1 cellular context compared by ENCODE assay signal in genomic region chr2:231717281-231718180, GRCh38.
TF ChIP-seq lines count a peak whose summit lies in the region.

No MANE protein-coding gene starts in this region.

TF ChIP-seq in K562, 482 proteins besides CTCF, POLR2A, EP300 and RAD21 (continued from another document):
- no peak for TF ChIP-seq NFE2L1 (tag; IDR thresholded peaks at IDR 0.05; ENCODE audit: borderline replicate concordance, low read depth)
- TF ChIP-seq RBM25 (IDR thresholded peaks at IDR 0.05; ENCODE audit: low read depth, low read length, severe bottlenecking): peak; percentile 41
- TF ChIP-seq RAD51 (IDR thresholded peaks at IDR 0.05; ENCODE audit: borderline replicate concordance, low read depth): peak; percentile 82
- TF ChIP-seq CC2D1A (IDR thresholded peaks at IDR 0.05): no peak
- peak; percentile 86 for TF ChIP-seq NFYB (IDR thresholded peaks at IDR 0.05; ENCODE audit: extremely low read depth, insufficient read length)
- TF ChIP-seq CBFA2T2 (conservative IDR thresholded peaks at IDR 0.05): 0 out of 2 replicates have a peak, but pooled peaks have one; percentile 13
- TF ChIP-seq, protein P1, sequence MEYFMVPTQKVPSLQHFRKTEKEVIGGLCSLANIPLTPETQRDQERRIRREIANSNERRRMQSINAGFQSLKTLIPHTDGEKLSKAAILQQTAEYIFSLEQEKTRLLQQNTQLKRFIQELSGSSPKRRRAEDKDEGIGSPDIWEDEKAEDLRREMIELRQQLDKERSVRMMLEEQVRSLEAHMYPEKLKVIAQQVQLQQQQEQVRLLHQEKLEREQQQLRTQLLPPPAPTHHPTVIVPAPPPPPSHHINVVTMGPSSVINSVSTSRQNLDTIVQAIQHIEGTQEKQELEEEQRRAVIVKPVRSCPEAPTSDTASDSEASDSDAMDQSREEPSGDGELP (CRISPR knock-in tag; IDR thresholded peaks at IDR 0.05; ENCODE audit: borderline replicate concordance): no peak
- no peak for TF ChIP-seq DDX20 (tag; IDR thresholded peaks at IDR 0.05; ENCODE audit: low read depth)
- TF ChIP-seq USF1 (CRISPR knock-in tag; IDR thresholded peaks at IDR 0.05): peak; percentile 90
- TF ChIP-seq LARP7 (IDR thresholded peaks at IDR 0.05): no peak
- no peak for TF ChIP-seq SMARCA5 (IDR thresholded peaks at IDR 0.05)
- no peak for TF ChIP-seq ZFX (CRISPR knock-in tag; IDR thresholded peaks at IDR 0.05)
- no peak for TF ChIP-seq CREB3 (tag; conservative IDR thresholded peaks at IDR 0.05; ENCODE audit: low read depth)
- TF ChIP-seq ZNF436 (CRISPR knock-in tag; IDR thresholded peaks at IDR 0.05): no peak
- TF ChIP-seq, protein P2, sequence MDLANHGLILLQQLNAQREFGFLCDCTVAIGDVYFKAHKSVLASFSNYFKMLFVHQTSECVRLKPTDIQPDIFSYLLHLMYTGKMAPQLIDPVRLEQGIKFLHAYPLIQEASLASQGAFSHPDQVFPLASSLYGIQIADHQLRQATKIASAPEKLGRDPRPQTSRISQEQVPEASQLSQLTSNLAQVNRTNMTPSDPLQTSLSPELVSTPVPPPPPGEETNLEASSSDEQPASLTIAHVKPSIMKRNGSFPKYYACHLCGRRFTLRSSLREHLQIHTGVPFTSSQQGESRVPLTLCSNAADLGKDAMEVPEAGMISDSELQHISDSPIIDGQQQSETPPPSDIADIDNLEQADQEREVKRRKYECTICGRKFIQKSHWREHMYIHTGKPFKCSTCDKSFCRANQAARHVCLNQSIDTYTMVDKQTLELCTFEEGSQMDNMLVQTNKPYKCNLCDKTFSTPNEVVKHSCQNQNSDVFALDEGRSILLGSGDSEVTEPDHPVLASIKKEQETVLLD (IDR thresholded peaks at IDR 0.05): no peak
- no peak for TF ChIP-seq NCOA2 (IDR thresholded peaks at IDR 0.05; ENCODE audit: partially characterized antibody in 2 of 2)
- TF ChIP-seq, protein P3, sequence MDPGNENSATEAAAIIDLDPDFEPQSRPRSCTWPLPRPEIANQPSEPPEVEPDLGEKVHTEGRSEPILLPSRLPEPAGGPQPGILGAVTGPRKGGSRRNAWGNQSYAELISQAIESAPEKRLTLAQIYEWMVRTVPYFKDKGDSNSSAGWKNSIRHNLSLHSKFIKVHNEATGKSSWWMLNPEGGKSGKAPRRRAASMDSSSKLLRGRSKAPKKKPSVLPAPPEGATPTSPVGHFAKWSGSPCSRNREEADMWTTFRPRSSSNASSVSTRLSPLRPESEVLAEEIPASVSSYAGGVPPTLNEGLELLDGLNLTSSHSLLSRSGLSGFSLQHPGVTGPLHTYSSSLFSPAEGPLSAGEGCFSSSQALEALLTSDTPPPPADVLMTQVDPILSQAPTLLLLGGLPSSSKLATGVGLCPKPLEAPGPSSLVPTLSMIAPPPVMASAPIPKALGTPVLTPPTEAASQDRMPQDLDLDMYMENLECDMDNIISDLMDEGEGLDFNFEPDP (CRISPR knock-in tag; IDR thresholded peaks at IDR 0.05): no peak
- TF ChIP-seq FIP1L1 (IDR thresholded peaks at IDR 0.05; ENCODE audit: low read depth, low read length, poor library complexity, severe bottlenecking): no peak
- no peak for TF ChIP-seq SAP30 (IDR thresholded peaks at IDR 0.05; ENCODE audit: borderline replicate concordance, insufficient read depth, low read depth, low read length, poor library complexity, severe bottlenecking)
- TF ChIP-seq EGR1 (conservative IDR thresholded peaks at IDR 0.05): no peak
- TF ChIP-seq ZNF384 (IDR thresholded peaks at IDR 0.05; ENCODE audit: low read depth, low read length): peak; percentile 82
- TF ChIP-seq BRF2 (IDR thresholded peaks at IDR 0.05; ENCODE audit: borderline replicate concordance, insufficient read depth, insufficient read length): no peak
- TF ChIP-seq CCAR2 (IDR thresholded peaks at IDR 0.05; ENCODE audit: low read depth, low read length): no peak
- TF ChIP-seq, protein P4, sequence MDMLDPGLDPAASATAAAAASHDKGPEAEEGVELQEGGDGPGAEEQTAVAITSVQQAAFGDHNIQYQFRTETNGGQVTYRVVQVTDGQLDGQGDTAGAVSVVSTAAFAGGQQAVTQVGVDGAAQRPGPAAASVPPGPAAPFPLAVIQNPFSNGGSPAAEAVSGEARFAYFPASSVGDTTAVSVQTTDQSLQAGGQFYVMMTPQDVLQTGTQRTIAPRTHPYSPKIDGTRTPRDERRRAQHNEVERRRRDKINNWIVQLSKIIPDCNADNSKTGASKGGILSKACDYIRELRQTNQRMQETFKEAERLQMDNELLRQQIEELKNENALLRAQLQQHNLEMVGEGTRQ (CRISPR knock-in tag; IDR thresholded peaks at IDR 0.05): peak; percentile 79
- peak; percentile 37 for TF ChIP-seq ASH1L (IDR thresholded peaks at IDR 0.05; ENCODE audit: borderline replicate concordance, low read depth, partially characterized antibody)
- TF ChIP-seq CBX3 (IDR thresholded peaks at IDR 0.05; ENCODE audit: borderline replicate concordance in 1 of 2, low read length in 2 of 2): peak in 1 of 2 experiments; percentile 27; a peak in 1 of 3 replicates
